8 cellular contexts compared by ENCODE assay signal in genomic region chr9:2863831-2864230, GRCh38.
"Had no signal": no experiment of that assay in that cellular context is flagged by ENCODE, and none has a peak within 500 bp of the region (broad histone marks: within the 10 kb centered on the region; RNA-seq: fewer than 3 reads in every experiment).

No MANE protein-coding gene starts in this region.

- ATAC-seq: HepG2 had no signal

- H3K27ac ChIP-seq: HL-60, KMS-11 had no signal

- DNase-seq: IMR-90, Karpas-422, KBM-7, KG1 had no signal

- FAIRE-seq: HepG2, HTR-8/SVneo had no signal

- H3K4me2 ChIP-seq: KMS-11 had no signal

- H3K9ac ChIP-seq: KMS-11 had no signal
